Comparison of ENCODE assay signal across 15 cellular contexts in the genomic region with DNA sequence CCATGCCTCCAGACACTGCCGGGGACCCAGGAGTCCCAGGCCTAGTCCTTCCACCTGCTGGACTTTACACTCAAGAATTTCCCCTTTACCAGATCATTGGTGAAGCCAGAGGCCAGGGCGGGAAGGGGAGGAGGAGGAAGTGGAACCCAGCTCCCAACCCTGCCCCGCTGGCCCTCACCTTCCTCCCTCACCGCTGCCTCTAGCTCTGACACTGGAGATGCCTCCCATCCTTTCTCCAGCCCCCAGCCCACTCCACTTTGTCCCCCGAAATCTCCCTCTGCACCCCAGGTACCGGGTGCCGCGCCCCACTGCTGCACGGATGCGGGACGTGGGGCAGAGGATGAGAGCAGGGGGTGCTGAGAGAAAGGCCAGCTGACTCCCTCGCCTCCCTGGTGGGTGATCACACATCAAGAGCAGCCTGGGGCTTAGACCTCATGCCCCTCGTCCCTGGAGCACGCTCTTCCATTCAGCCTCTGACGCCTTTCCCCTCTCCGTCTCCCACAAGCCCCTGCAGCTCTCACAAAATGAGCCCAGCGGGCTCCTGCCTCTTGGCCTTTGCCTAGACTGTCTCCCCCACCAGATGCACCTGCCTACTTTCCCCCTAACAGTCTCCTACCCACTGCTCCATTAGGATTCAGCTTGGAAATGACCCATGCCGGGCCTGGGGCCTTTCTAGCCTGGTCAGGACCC. TPM values are rescaled to one million over a fixed set of nuclear protein-coding genes. Genes with fewer than 3 reads are reported as not detected.
DNase-seq lines count a peak whose midpoint lies in the region; ATAC-seq and TF ChIP-seq lines count a peak whose summit lies in the region.
"Had no signal": no experiment of that assay in that cellular context is flagged by ENCODE, and none has a peak within 500 bp of the region (broad histone marks: within the 10 kb centered on the region; RNA-seq: fewer than 3 reads in every experiment).

A gene with protein sequence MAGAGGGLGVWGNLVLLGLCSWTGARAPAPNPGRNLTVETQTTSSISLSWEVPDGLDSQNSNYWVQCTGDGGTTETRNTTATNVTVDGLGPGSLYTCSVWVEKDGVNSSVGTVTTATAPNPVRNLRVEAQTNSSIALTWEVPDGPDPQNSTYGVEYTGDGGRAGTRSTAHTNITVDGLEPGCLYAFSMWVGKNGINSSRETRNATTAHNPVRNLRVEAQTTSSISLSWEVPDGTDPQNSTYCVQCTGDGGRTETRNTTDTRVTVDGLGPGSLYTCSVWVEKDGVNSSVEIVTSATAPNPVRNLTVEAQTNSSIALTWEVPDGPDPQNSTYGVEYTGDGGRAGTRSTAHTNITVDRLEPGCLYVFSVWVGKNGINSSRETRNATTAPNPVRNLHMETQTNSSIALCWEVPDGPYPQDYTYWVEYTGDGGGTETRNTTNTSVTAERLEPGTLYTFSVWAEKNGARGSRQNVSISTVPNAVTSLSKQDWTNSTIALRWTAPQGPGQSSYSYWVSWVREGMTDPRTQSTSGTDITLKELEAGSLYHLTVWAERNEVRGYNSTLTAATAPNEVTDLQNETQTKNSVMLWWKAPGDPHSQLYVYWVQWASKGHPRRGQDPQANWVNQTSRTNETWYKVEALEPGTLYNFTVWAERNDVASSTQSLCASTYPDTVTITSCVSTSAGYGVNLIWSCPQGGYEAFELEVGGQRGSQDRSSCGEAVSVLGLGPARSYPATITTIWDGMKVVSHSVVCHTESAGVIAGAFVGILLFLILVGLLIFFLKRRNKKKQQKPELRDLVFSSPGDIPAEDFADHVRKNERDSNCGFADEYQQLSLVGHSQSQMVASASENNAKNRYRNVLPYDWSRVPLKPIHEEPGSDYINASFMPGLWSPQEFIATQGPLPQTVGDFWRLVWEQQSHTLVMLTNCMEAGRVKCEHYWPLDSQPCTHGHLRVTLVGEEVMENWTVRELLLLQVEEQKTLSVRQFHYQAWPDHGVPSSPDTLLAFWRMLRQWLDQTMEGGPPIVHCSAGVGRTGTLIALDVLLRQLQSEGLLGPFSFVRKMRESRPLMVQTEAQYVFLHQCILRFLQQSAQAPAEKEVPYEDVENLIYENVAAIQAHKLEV (minus strand): TSS at position 72 of the 690 bp plus-strand sequence. CDS start 68 bp downstream, at position 4.

- in situ Hi-C loops in SK-MEL-5 (cut with HindIII; ENCODE audit: low pct_unique_long_range_greater_than_20kb, low sequenced_read_pairs) = no loop called here

- no peak for TF ChIP-seq POLR2A in HCT116 (IDR thresholded peaks at IDR 0.05; ENCODE audit: borderline replicate concordance, extremely low read depth, insufficient read depth, insufficient read length)

- DNase-seq in HCT116 (ENCODE audit: low read depth, low spot score) (no peak), SK-MEL-5 (ENCODE audit: low read depth, low spot score) (no peak), hepatocyte (ENCODE audit: low spot score) (peak; percentile 54), epidermal melanocyte (ENCODE audit: insufficient read length, low spot score) (no peak), Ammon's horn (ENCODE audit: low spot score) (no peak), GM10266 (ENCODE audit: extremely low spot score) (no peak)
- DNase-seq: activated T-cell treated with anti-CD3 and anti-CD28 coated beads, Interleukin-2, amount 50 U/mL, for 48 hours; AML-193; NCI-H1048; ovary; stimulated activated CD4-positive, alpha-beta T cell treated with anti-CD3 and anti-CD28 coated beads, Interleukin-4, amount 100 ng/mL, for 1 hour had no signal

- H3K27ac ChIP-seq in 22Rv1 (peak within 1 kb of the TSS; percentile 71), HCT116 (ENCODE audit: low read depth, low read length) (peak within 1 kb of the TSS; percentile 85), hepatocyte (peak within 1 kb of the TSS; percentile 96)
- H3K27ac ChIP-seq: cardiac muscle cell, ovary had no signal

- H3K4me1 ChIP-seq in HCT116 (ENCODE audit: control insufficient read depth in 1 of 2, insufficient read depth in 2 of 2, low read length in 2 of 2) = peaks cover 38 to 63% of the 10 kb centered on the region in 2 experiments
- H3K4me1 ChIP-seq in hepatocyte (ENCODE audit: insufficient read depth) = peaks cover 23% of the 10 kb centered on the region

- H3K36me3 ChIP-seq in HCT116 (ENCODE audit: control insufficient read depth in 1 of 2, insufficient read depth in 2 of 2, low read length in 2 of 2) (no peaks in the 10 kb centered on the region), hepatocyte (replicated peaks; ENCODE audit: insufficient read depth, low read depth) (no peaks in the 10 kb centered on the region)
- H3K36me3 ChIP-seq: cardiac muscle cell, ovary had no signal

- no peak within 1 kb of the TSS for H2AFZ ChIP-seq in HCT116 (ENCODE audit: low read depth, low read length, poor library complexity, severe bottlenecking)
- no peak within 1 kb of the TSS for H2AFZ ChIP-seq in hepatocyte

- POLR2A ChIA-PET in HCT116 (lab: Charles Lee) = interaction anchor here (1.1 to 2.3 kb wide), 7 partner anchors 20 to 130 kb away, joined by 3 to 7 read pairs (median 5); a partner anchor contains a TSS

- RAD21 ChIA-PET in HCT116 (lab: Charles Lee; ENCODE audit: low non-redundant PET in 1 of 2, low total read pairs in 2 of 2, uncharacterized antibody in 2 of 2, unreplicated experiment in 2 of 2) = interaction anchor here (0.6 kb wide), 2 partner anchors 53 to 114 kb away, joined by 4 to 7 read pairs; no protein-coding TSS in a partner anchor

- ATAC-seq in HCT116 (peak; percentile 8; the same call in 1 of the 2 replicates), HG02884 (IDR thresholded peaks at IDR 0.05; ENCODE audit: unreplicated experiment) (no peak)
- ATAC-seq: left lobe of liver had no signal

- CTCF ChIA-PET in HCT116 (lab: Charles Lee) = interaction anchor here (0.8 to 1.3 kb wide), 2 partner anchors 21 to 50 kb away, joined by 3 read pairs; no protein-coding TSS in a partner anchor

- H3K9me2 ChIP-seq in HCT116 (ENCODE audit: insufficient read depth) = no peaks in the 10 kb centered on the region
- no peaks in the 10 kb centered on the region for H3K9me2 ChIP-seq in hepatocyte (replicated peaks; ENCODE audit: insufficient read depth)

- H3K4me2 ChIP-seq in HCT116 (ENCODE audit: low read length) = peak within 1 kb of the TSS; percentile 62
- H3K4me2 ChIP-seq in hepatocyte = peak within 1 kb of the TSS; percentile 14

- no peaks in the 10 kb centered on the region for H3K79me2 ChIP-seq in HCT116 (ENCODE audit: insufficient read depth, low read length)
- H3K79me2 ChIP-seq in hepatocyte = peaks cover 4% of the 10 kb centered on the region

- no TSS peak for BruUV-seq in HCT116 (replicated peaks; lab: Mats Ljungman, UMichigan)

- H3K9me3 ChIP-seq in HCT116 (ENCODE audit: control insufficient read depth in 1 of 2, insufficient read depth in 1 of 2, low read depth in 1 of 2, low read length in 2 of 2) (no peaks in the 10 kb centered on the region), hepatocyte (ENCODE audit: low read depth) (no peaks in the 10 kb centered on the region)

- no peak for TF ChIP-seq RAD21 in HCT116 (IDR thresholded peaks at IDR 0.05; ENCODE audit: low read depth)

- WGBS in hepatocyte (ENCODE audit: low lambda C conversion rate, missing lambda C conversion rate) = 78% methylated on average over 14 of the region's 18 CpGs

- H4K20me1 ChIP-seq in HCT116 (ENCODE audit: insufficient read depth) (no peaks in the 10 kb centered on the region), hepatocyte (ENCODE audit: insufficient read depth, poor library complexity, severe bottlenecking) (no peaks in the 10 kb centered on the region)

- TF ChIP-seq CTCF in 22Rv1 (IDR thresholded peaks at IDR 0.05) = no peak
- no peak for TF ChIP-seq CTCF in HCT116 (IDR thresholded peaks at IDR 0.05 in 2 of 3, conservative IDR thresholded peaks at IDR 0.05 in 1 of 3; ENCODE audit: borderline replicate concordance in 1 of 3, insufficient read depth in 1 of 3, low read depth in 2 of 3, low read length in 2 of 3)
- TF ChIP-seq CTCF in hepatocyte (IDR thresholded peaks at IDR 0.05; ENCODE audit: poor library complexity) = no peak
- TF ChIP-seq CTCF in GM10266 (IDR thresholded peaks at IDR 0.05; ENCODE audit: control insufficient read depth, insufficient read depth, low read depth, missing control alignments) = no peak

- H3K9ac ChIP-seq in HCT116 (ENCODE audit: low read length) = peak within 1 kb of the TSS; percentile 38

- intact Hi-C loops in HCT116 (cut with micrococcal nuclease) = loop anchor here (10.0 kb wide), 1 partner anchor 235 kb away; a partner anchor contains a TSS

- 0 out of 4 replicates have a peak within 1 kb of the TSS, but pooled peaks of 1 of the 2 experiments have one; percentile 23 for H3K4me3 ChIP-seq in HCT116 (replicated peaks in 1 of 2; ENCODE audit: low read depth in 1 of 2, low read length in 2 of 2)
- H3K4me3 ChIP-seq in hepatocyte = no peak within 1 kb of the TSS
- H3K4me3 ChIP-seq: cardiac muscle cell, ovary had no signal

- H3K27me3 ChIP-seq in HCT116 (ENCODE audit: insufficient read depth, low read length) (no peaks in the 10 kb centered on the region), hepatocyte (no peaks in the 10 kb centered on the region)
- H3K27me3 ChIP-seq: cardiac muscle cell, ovary had no signal

TF ChIP-seq in HCT116, 20 proteins besides CTCF, POLR2A, EP300 and RAD21:
- TF ChIP-seq TCF7L2 (IDR thresholded peaks at IDR 0.05; ENCODE audit: borderline replicate concordance, extremely low read depth, insufficient read depth, insufficient read length) (no peak), POLR2AphosphoS5 (IDR thresholded peaks at IDR 0.05; ENCODE audit: low read depth, low read length) (0 out of 2 replicates have a peak, but pooled peaks have one; percentile 24)

RNA-seq across cellular contexts. Expression of the gene that starts here (rescaled TPM):
- total RNA-seq in HCT116 (2021; ENCODE audit: unreplicated experiment) = 15.9 TPM
- 25.5 and 27.0 TPM in 2 replicates for polyA plus RNA-seq in HCT116 (2012)
- total RNA-seq in SK-MEL-5 (2014; rRNA removed; shearing (Covaris generic)) = 29.8 and 38.1 TPM in 2 replicates
- polyA plus RNA-seq in SK-MEL-5 (2015; cell fraction: cytosol; rRNA removed) = 20.0 and 25.1 TPM in 2 replicates
- polyA plus RNA-seq in SK-MEL-5 (2015; cell fraction: nucleus; rRNA removed) = 35.2 and 39.0 TPM in 2 replicates
- 30.9 and 31.5 TPM in 2 replicates for total RNA-seq in hepatocyte
- 7.2 and 7.3 TPM in 2 replicates for polyA plus RNA-seq in hepatocyte
